7 cellular contexts compared by ENCODE assay signal in genomic region chr15:101615986-101616848, GRCh38. TPM values are rescaled to one million over a fixed set of nuclear protein-coding genes. Genes with fewer than 3 reads are reported as not detected.
DNase-seq lines count a peak whose midpoint lies in the region; ATAC-seq and TF ChIP-seq lines count a peak whose summit lies in the region.

No MANE protein-coding gene starts in this region.

- H3K27me3 ChIP-seq in HUES48 (ENCODE audit: control insufficient read depth, insufficient read depth, low read length): peaks cover 7% of the 10 kb centered on the region
- no peaks in the 10 kb centered on the region for H3K27me3 ChIP-seq in WERI-Rb-1 (ENCODE audit: insufficient read depth, low read depth, severe bottlenecking)
- no peaks in the 10 kb centered on the region for H3K27me3 ChIP-seq in thoracic aorta (replicated peaks; ENCODE audit: insufficient read depth)

- H3K4me3 ChIP-seq in HUES48 (ENCODE audit: low read depth, low read length) (peak overlapping the region; percentile 46), WERI-Rb-1 (ENCODE audit: low read depth, low read length) (no peak overlapping the region), iPS-11a (ENCODE audit: low read depth, low read length) (peak overlapping the region; percentile 13), thoracic aorta (peak overlapping the region; percentile 52)

- H3K9me3 ChIP-seq in HUES48 (ENCODE audit: control insufficient read depth, insufficient read depth, low read length) (no peaks in the 10 kb centered on the region), WERI-Rb-1 (ENCODE audit: severe bottlenecking) (no peaks in the 10 kb centered on the region), thoracic aorta (no peaks in the 10 kb centered on the region)

- no peaks in the 10 kb centered on the region for H3K9me3 Mint-ChIP-seq in activated naive CD8-positive, alpha-beta T cell treated with anti-CD3 and anti-CD28 coated beads for 36 hours

- no peak overlapping the region for H3K9ac ChIP-seq in HUES48 (ENCODE audit: low read depth, low read length)

- TF ChIP-seq CTCF in WERI-Rb-1 (IDR thresholded peaks at IDR 0.05; ENCODE audit: low read depth, low read length): no peak
- TF ChIP-seq CTCF in thoracic aorta (IDR thresholded peaks at IDR 0.05): no peak

- peaks cover 9% of the 10 kb centered on the region for H3K4me1 Mint-ChIP-seq in activated naive CD8-positive, alpha-beta T cell treated with anti-CD3 and anti-CD28 coated beads for 36 hours

- H3K27ac ChIP-seq in HUES48 (ENCODE audit: low read depth, low read length): no peak overlapping the region
- no peak overlapping the region for H3K27ac ChIP-seq in WERI-Rb-1
- peak overlapping the region in 1 of 2 donors; percentile 34 for H3K27ac ChIP-seq in thoracic aorta

- peaks cover 4% of the 10 kb centered on the region for H3K36me3 Mint-ChIP-seq in activated naive CD8-positive, alpha-beta T cell treated with anti-CD3 and anti-CD28 coated beads for 36 hours

- DNase-seq in WERI-Rb-1 (peak; percentile 35), thoracic aorta (ENCODE audit: low spot score) (no peak), RPMI8226 (no peak)
- no peak for DNase-seq in activated naive CD8-positive, alpha-beta T cell treated with anti-CD3 and anti-CD28 coated beads for 36 hours

- no peaks in the 10 kb centered on the region for H3K36me3 ChIP-seq in HUES48 (ENCODE audit: control insufficient read depth, insufficient read depth, low read length)
- H3K36me3 ChIP-seq in WERI-Rb-1: no peaks in the 10 kb centered on the region
- H3K36me3 ChIP-seq in thoracic aorta: no peaks in the 10 kb centered on the region

- H3K27ac Mint-ChIP-seq in activated naive CD8-positive, alpha-beta T cell treated with anti-CD3 and anti-CD28 coated beads for 36 hours: no peak overlapping the region

- H3K4me1 ChIP-seq in HUES48 (ENCODE audit: control insufficient read depth, insufficient read depth, low read length) (peaks cover 12% of the 10 kb centered on the region), thoracic aorta (ENCODE audit: control insufficient read depth in 1 of 2, low read depth in 2 of 2) (peaks cover 24 to 59% of the 10 kb centered on the region in 2 donors)

- no peak overlapping the region for H3K4me3 Mint-ChIP-seq in activated naive CD8-positive, alpha-beta T cell treated with anti-CD3 and anti-CD28 coated beads for 36 hours

- ATAC-seq in thoracic aorta (ENCODE audit: insufficient number of reproducible peaks, low FRiP score, low read depth) (peak; percentile 29), GM19395 (IDR thresholded peaks at IDR 0.05; ENCODE audit: unreplicated experiment) (no peak)

- no peaks in the 10 kb centered on the region for H3K27me3 Mint-ChIP-seq in activated naive CD8-positive, alpha-beta T cell treated with anti-CD3 and anti-CD28 coated beads for 36 hours

RNA-seq across cellular contexts. Expression of gene TM2D3, which starts 36.0 kb away (rescaled TPM):
- 100 to 1,000 TPM in 1 of 2 donors, 10 to 100 TPM in 1; 39.8 to 104 TPM for total RNA-seq in thoracic aorta
- total RNA-seq in activated naive CD8-positive, alpha-beta T cell treated with anti-CD3 and anti-CD28 coated beads for 36 hours: 10 to 100 TPM; 37.2 to 41.7 TPM
